In genomic region chr7:104642551-104642950, GRCh38 we compare ENCODE assay signal across 29 cellular contexts.
"Had no signal": no experiment of that assay in that cellular context is flagged by ENCODE, and none has a peak within 500 bp of the region (broad histone marks: within the 10 kb centered on the region; RNA-seq: fewer than 3 reads in every experiment).

No MANE protein-coding gene starts in this region.

- DNase-seq: activated CD4-positive, alpha-beta memory T cell treated with anti-CD3 and anti-CD28 coated beads, Interleukin-2, amount 10 ng/mL, durations not matched to agents 7 days and 5 days; activated CD4-positive, alpha-beta T cell treated with anti-CD3 and anti-CD28 coated beads for 36 hours; activated CD4-positive, alpha-beta T cell treated with anti-CD3 and anti-CD28 coated beads, Interleukin-2, amount 50 U/mL, for 1 hour; activated CD4-positive, CD25-positive, alpha-beta regulatory T cell; activated gamma-delta T cell; activated naive CD4-positive, alpha-beta T cell treated with anti-CD3 and anti-CD28 coated beads, Interleukin-2, amount 10 ng/mL, durations not matched to agents 7 days and 5 days; activated naive CD8-positive, alpha-beta T cell treated with anti-CD3 and anti-CD28 coated beads for 36 hours; activated T-cell treated with anti-CD3 and anti-CD28 coated beads for 4 hours; activated T-cell treated with anti-CD3 and anti-CD28 coated beads, Interleukin-2, amount 50 U/mL, for 48 hours; anterior cingulate cortex; cerebellar nuclear complex; Karpas-422; MM.1S; NCI-H1105; NCI-H1436; NCI-H187 treated with DMSO at 0.1 percent for 48 hours; NCI-H2107; NCI-H526; NCI-H774; NK-92 treated with Interleukin-12 subunit alpha and Interleukin-12 subunit beta, amount 100 ng/mL, for 24 hours; Peyer's patch; SHP77; T-cell; T-helper 2 cell; T1000 had no signal

- FAIRE-seq: colon, K562, TTC549 had no signal

- H3K4me3 Mint-ChIP-seq: activated CD4-positive, alpha-beta memory T cell treated with anti-CD3 and anti-CD28 coated beads, Interleukin-2, amount 10 ng/mL, durations not matched to agents 7 days and 5 days; activated CD4-positive, alpha-beta T cell treated with anti-CD3 and anti-CD28 coated beads for 36 hours; activated naive CD4-positive, alpha-beta T cell treated with anti-CD3 and anti-CD28 coated beads, Interleukin-2, amount 10 ng/mL, durations not matched to agents 7 days and 5 days; activated naive CD8-positive, alpha-beta T cell treated with anti-CD3 and anti-CD28 coated beads for 36 hours; activated T-helper 17 cell treated with anti-CD3 and anti-CD28 coated beads, Interleukin-2, amount 50 U/mL, for 72 hours; T-cell had no signal

- H3K27ac Mint-ChIP-seq: activated CD4-positive, alpha-beta memory T cell treated with anti-CD3 and anti-CD28 coated beads, Interleukin-2, amount 10 ng/mL, durations not matched to agents 7 days and 5 days; activated CD4-positive, alpha-beta T cell treated with anti-CD3 and anti-CD28 coated beads for 36 hours; activated naive CD4-positive, alpha-beta T cell treated with anti-CD3 and anti-CD28 coated beads, Interleukin-2, amount 10 ng/mL, durations not matched to agents 7 days and 5 days; activated naive CD8-positive, alpha-beta T cell treated with anti-CD3 and anti-CD28 coated beads for 36 hours; activated T-helper 17 cell treated with anti-CD3 and anti-CD28 coated beads, Interleukin-2, amount 50 U/mL, for 72 hours; T-cell had no signal

- H3K27me3 Mint-ChIP-seq: activated naive CD4-positive, alpha-beta T cell treated with anti-CD3 and anti-CD28 coated beads, Interleukin-2, amount 10 ng/mL, durations not matched to agents 7 days and 5 days had no signal

- H3K4me1 Mint-ChIP-seq: activated CD4-positive, alpha-beta memory T cell treated with anti-CD3 and anti-CD28 coated beads, Interleukin-2, amount 10 ng/mL, durations not matched to agents 7 days and 5 days; activated CD4-positive, alpha-beta T cell treated with anti-CD3 and anti-CD28 coated beads for 36 hours; activated naive CD4-positive, alpha-beta T cell treated with anti-CD3 and anti-CD28 coated beads, Interleukin-2, amount 10 ng/mL, durations not matched to agents 7 days and 5 days; activated naive CD8-positive, alpha-beta T cell treated with anti-CD3 and anti-CD28 coated beads for 36 hours; activated T-helper 17 cell treated with anti-CD3 and anti-CD28 coated beads, Interleukin-2, amount 50 U/mL, for 72 hours; T-cell had no signal

- H3K36me3 Mint-ChIP-seq: activated naive CD4-positive, alpha-beta T cell treated with anti-CD3 and anti-CD28 coated beads, Interleukin-2, amount 10 ng/mL, durations not matched to agents 7 days and 5 days; activated naive CD8-positive, alpha-beta T cell treated with anti-CD3 and anti-CD28 coated beads for 36 hours; T-cell had no signal

- H3K9me3 Mint-ChIP-seq: activated CD4-positive, alpha-beta memory T cell treated with anti-CD3 and anti-CD28 coated beads, Interleukin-2, amount 10 ng/mL, durations not matched to agents 7 days and 5 days; activated naive CD4-positive, alpha-beta T cell treated with anti-CD3 and anti-CD28 coated beads, Interleukin-2, amount 10 ng/mL, durations not matched to agents 7 days and 5 days; activated naive CD8-positive, alpha-beta T cell treated with anti-CD3 and anti-CD28 coated beads for 36 hours; activated T-helper 17 cell treated with anti-CD3 and anti-CD28 coated beads, Interleukin-2, amount 50 U/mL, for 72 hours; T-cell had no signal
